In genomic region chr10:69716711-69717560, GRCh38 we compare ENCODE assay signal across 7 cellular contexts.
DNase-seq lines count a peak whose midpoint lies in the region; ATAC-seq and TF ChIP-seq lines count a peak whose summit lies in the region.

No MANE protein-coding gene starts in this region.

- H3K9ac ChIP-seq in colonic mucosa (ENCODE audit: low read depth in 2 of 2, low read length in 2 of 2), result no peak overlapping the region

- no peaks in the 10 kb centered on the region for H3K9me3 ChIP-seq in colonic mucosa
- H3K9me3 ChIP-seq in thoracic aorta, result no peaks in the 10 kb centered on the region

- H3K4me1 ChIP-seq in colonic mucosa, result no peaks in the 10 kb centered on the region
- H3K4me1 ChIP-seq in thoracic aorta (ENCODE audit: control insufficient read depth in 1 of 2, low read depth in 2 of 2), result peaks cover 23 to 33% of the 10 kb centered on the region in 2 donors

- no peaks in the 10 kb centered on the region for H3K27me3 ChIP-seq in colonic mucosa
- H3K27me3 ChIP-seq in thoracic aorta (replicated peaks; ENCODE audit: insufficient read depth), result no peaks in the 10 kb centered on the region

- H3K27ac ChIP-seq in colonic mucosa (no peak overlapping the region), thoracic aorta (peak overlapping the region; percentile 83)

- peak; percentile 54 for DNase-seq in GM12865 (ENCODE audit: low read depth)
- peak; percentile 35 for DNase-seq in NCI-H1105 treated with DMSO at 0.1 percent for 48 hours (lab: John Stamatoyannopoulos, UW)
- DNase-seq in activated CD4-positive, alpha-beta T cell treated with anti-CD3 and anti-CD28 coated beads for 4 hours, result peak; percentile 29 to 49
- peak; percentile 71 for DNase-seq in colonic mucosa
- DNase-seq in midbrain (lab: John Stamatoyannopoulos, UW), result peak; percentile 2
- no peak for DNase-seq in thoracic aorta (ENCODE audit: low spot score)

- no peak overlapping the region for H3K4me3 ChIP-seq in GM12865 (ENCODE audit: low read depth, low read length)
- H3K4me3 ChIP-seq in colonic mucosa, result no peak overlapping the region
- H3K4me3 ChIP-seq in thoracic aorta, result no peak overlapping the region

- no peak for ATAC-seq in thoracic aorta (ENCODE audit: insufficient number of reproducible peaks, low FRiP score, low read depth)
- no peak for ATAC-seq in HG03039 (IDR thresholded peaks at IDR 0.05; ENCODE audit: unreplicated experiment)

- intact Hi-C loops in colonic mucosa (cut with DNase I), result loop anchor here (1.0 to 5.0 kb wide), 2 partner anchors 73 to 200 kb away; no protein-coding TSS in a partner anchor

- no peaks in the 10 kb centered on the region for H3K36me3 ChIP-seq in colonic mucosa
- H3K36me3 ChIP-seq in thoracic aorta, result no peaks in the 10 kb centered on the region

- peak; percentile 75 for TF ChIP-seq CTCF in GM12865 (IDR thresholded peaks at IDR 0.05; ENCODE audit: insufficient read depth, low read depth, low read length, missing control alignments)
- TF ChIP-seq CTCF in colonic mucosa (IDR thresholded peaks at IDR 0.05), result peak; percentile 63
- peak; percentile 65 for TF ChIP-seq CTCF in thoracic aorta (IDR thresholded peaks at IDR 0.05)
